ENCODE assay signal across 24 cellular contexts in the genomic region with DNA sequence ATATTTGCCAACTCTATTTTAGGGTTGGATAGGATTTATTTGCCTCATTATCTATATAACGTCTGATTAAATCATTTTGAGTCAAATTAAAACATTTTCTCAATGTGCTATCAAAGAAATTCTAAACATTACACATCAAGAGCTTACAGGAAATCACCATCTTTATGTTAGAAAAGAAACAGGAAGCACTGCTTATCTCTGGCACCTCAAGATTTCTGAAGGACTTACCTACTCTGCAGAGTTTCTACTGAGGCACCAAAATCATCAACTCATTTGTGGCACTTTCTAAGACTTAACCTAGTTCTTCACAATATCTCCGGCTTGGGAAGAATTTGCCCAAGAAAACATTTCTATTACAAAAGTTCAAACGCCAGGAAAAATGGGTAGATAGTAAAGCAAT.
DNase-seq lines count a peak whose midpoint lies in the region; ATAC-seq and TF ChIP-seq lines count a peak whose summit lies in the region.
"Had no signal": no experiment of that assay in that cellular context is flagged by ENCODE, and none has a peak within 500 bp of the region (broad histone marks: within the 10 kb centered on the region; RNA-seq: fewer than 3 reads in every experiment).

No MANE protein-coding gene starts in this region.

- no peak overlapping the region for H3K27ac ChIP-seq in CD4-positive, alpha-beta T cell (ENCODE audit: low read depth, low read length)
- H3K27ac ChIP-seq: colonic mucosa, SJCRH30, transverse colon had no signal

- CTCF ChIA-PET in activated CD4-positive, alpha-beta T cell treated with anti-CD3 and anti-CD28 coated beads for 36 hours (lab: Charles Lee), result no interaction called here
- CTCF ChIA-PET in CD4-positive, alpha-beta T cell (lab: Charles Lee), result interaction anchor here (0.6 kb wide), 1 partner anchor 959 kb away, joined by 3 read pairs; no protein-coding TSS in a partner anchor

- no peak for DNase-seq in activated CD4-positive, alpha-beta T cell treated with anti-CD3 and anti-CD28 coated beads for 36 hours
- no peak for DNase-seq in activated CD4-positive, alpha-beta T cell treated with anti-CD3 and anti-CD28 coated beads for 4 hours
- DNase-seq in CD4-positive, alpha-beta T cell, result no peak
- no peak for DNase-seq in T-helper 2 cell treated with Interferon-gamma antibody and Interleukin-4, amounts not matched to agents 5 μg/mL and 100 μg/mL, for 36 hours (ENCODE audit: low spot score)
- DNase-seq in activated naive CD8-positive, alpha-beta T cell treated with anti-CD3 and anti-CD28 coated beads, Interleukin-2, amount 50 U/mL, for 24 hours, result no peak
- DNase-seq in NCI-H1436 (lab: John Stamatoyannopoulos, UW), result no peak
- DNase-seq: 8988T; activated CD4-positive, CD25-positive, alpha-beta regulatory T cell; activated effector memory CD4-positive, alpha-beta T cell treated with anti-CD3 and anti-CD28 coated beads, Interleukin-2, amount 50 U/mL, for 16 hours; aorta; colonic mucosa; effector CD8-positive, alpha-beta T cell; erythroblast; head of caudate nucleus; NCI-H1092 treated with DMSO at 0.1 percent for 48 hours; NCI-H2029; right cardiac atrium; SJCRH30; stimulated activated CD4-positive, alpha-beta T cell treated with anti-CD3 and anti-CD28 coated beads, Interleukin-2, amount 100 ng/mL, for 24 hours; transverse colon had no signal

- POLR2A ChIA-PET in activated CD4-positive, alpha-beta T cell treated with anti-CD3 and anti-CD28 coated beads for 36 hours (lab: Charles Lee), result no interaction called here
- POLR2A ChIA-PET in CD4-positive, alpha-beta T cell (lab: Charles Lee), result interaction anchor here (1.0 kb wide), 2 partner anchors 22 to 25 kb away, joined by 4 to 5 read pairs; no protein-coding TSS in a partner anchor

- no peak for TF ChIP-seq CTCF in CD4-positive, alpha-beta T cell (IDR thresholded peaks at IDR 0.05)

- H3K36me3 Mint-ChIP-seq in activated CD4-positive, alpha-beta T cell treated with anti-CD3 and anti-CD28 coated beads for 36 hours (ENCODE audit: low read depth), result no peaks in the 10 kb centered on the region
- H3K36me3 Mint-ChIP-seq in CD4-positive, alpha-beta T cell (ENCODE audit: low read depth), result no peaks in the 10 kb centered on the region
- peaks cover 8% of the 10 kb centered on the region for H3K36me3 Mint-ChIP-seq in T-helper 2 cell treated with Interferon-gamma antibody and Interleukin-4, amounts not matched to agents 5 μg/mL and 100 μg/mL, for 36 hours (ENCODE audit: low read depth)
- H3K36me3 Mint-ChIP-seq in activated naive CD8-positive, alpha-beta T cell treated with anti-CD3 and anti-CD28 coated beads, Interleukin-2, amount 50 U/mL, for 24 hours (ENCODE audit: low read depth), result peaks cover 2% of the 10 kb centered on the region
- H3K36me3 Mint-ChIP-seq: CD14-positive monocyte had no signal

- H3K27ac Mint-ChIP-seq in activated CD4-positive, alpha-beta T cell treated with anti-CD3 and anti-CD28 coated beads for 36 hours, result peak overlapping the region; percentile 86
- peak overlapping the region; percentile 65 for H3K27ac Mint-ChIP-seq in CD4-positive, alpha-beta T cell
- peak overlapping the region; percentile 74 for H3K27ac Mint-ChIP-seq in T-helper 2 cell treated with Interferon-gamma antibody and Interleukin-4, amounts not matched to agents 5 μg/mL and 100 μg/mL, for 36 hours
- H3K27ac Mint-ChIP-seq in activated naive CD8-positive, alpha-beta T cell treated with anti-CD3 and anti-CD28 coated beads, Interleukin-2, amount 50 U/mL, for 24 hours, result peak overlapping the region; percentile 39
- H3K27ac Mint-ChIP-seq: CD14-positive monocyte, GM23338 had no signal

- no peaks in the 10 kb centered on the region for H3K9me3 ChIP-seq in CD4-positive, alpha-beta T cell (ENCODE audit: control insufficient read depth, low read length)
- H3K9me3 ChIP-seq: colonic mucosa, SJCRH30, transverse colon had no signal

- H3K9me3 Mint-ChIP-seq in activated CD4-positive, alpha-beta T cell treated with anti-CD3 and anti-CD28 coated beads for 36 hours (ENCODE audit: low read depth), result no peaks in the 10 kb centered on the region
- H3K9me3 Mint-ChIP-seq in CD4-positive, alpha-beta T cell, result no peaks in the 10 kb centered on the region
- peaks cover 17% of the 10 kb centered on the region for H3K9me3 Mint-ChIP-seq in T-helper 2 cell treated with Interferon-gamma antibody and Interleukin-4, amounts not matched to agents 5 μg/mL and 100 μg/mL, for 36 hours
- peaks cover 7% of the 10 kb centered on the region for H3K9me3 Mint-ChIP-seq in activated naive CD8-positive, alpha-beta T cell treated with anti-CD3 and anti-CD28 coated beads, Interleukin-2, amount 50 U/mL, for 24 hours
- H3K9me3 Mint-ChIP-seq: GM23338 had no signal

- H3K27me3 Mint-ChIP-seq in activated CD4-positive, alpha-beta T cell treated with anti-CD3 and anti-CD28 coated beads for 36 hours, result no peaks in the 10 kb centered on the region
- no peaks in the 10 kb centered on the region for H3K27me3 Mint-ChIP-seq in CD4-positive, alpha-beta T cell
- no peaks in the 10 kb centered on the region for H3K27me3 Mint-ChIP-seq in T-helper 2 cell treated with Interferon-gamma antibody and Interleukin-4, amounts not matched to agents 5 μg/mL and 100 μg/mL, for 36 hours (ENCODE audit: low read depth)
- no peaks in the 10 kb centered on the region for H3K27me3 Mint-ChIP-seq in activated naive CD8-positive, alpha-beta T cell treated with anti-CD3 and anti-CD28 coated beads, Interleukin-2, amount 50 U/mL, for 24 hours

- no peaks in the 10 kb centered on the region for H3K27me3 ChIP-seq in CD4-positive, alpha-beta T cell (ENCODE audit: control insufficient read depth, insufficient read depth, low read length)
- H3K27me3 ChIP-seq: colonic mucosa, SJCRH30, transverse colon had no signal

- intact Hi-C loops in activated CD4-positive, alpha-beta T cell treated with anti-CD3 and anti-CD28 coated beads for 36 hours (cut with DNase I, micrococcal nuclease), result loop anchor here (5.0 to 10.0 kb wide), 2 partner anchors 149 to 189 kb away; no protein-coding TSS in a partner anchor
- intact Hi-C loops in CD4-positive, alpha-beta T cell (cut with DNase I, micrococcal nuclease), result no loop called here

- peak; percentile 34 for ATAC-seq in activated CD4-positive, alpha-beta T cell treated with anti-CD3 and anti-CD28 coated beads for 36 hours
- peak; percentile 44 for ATAC-seq in CD4-positive, alpha-beta T cell (ENCODE audit: poor library complexity)
- ATAC-seq in activated naive CD8-positive, alpha-beta T cell treated with anti-CD3 and anti-CD28 coated beads, Interleukin-2, amount 50 U/mL, for 24 hours, result no peak
- ATAC-seq in HG02798 (IDR thresholded peaks at IDR 0.05; ENCODE audit: poor library complexity, unreplicated experiment) (no peak), HG02870 (IDR thresholded peaks at IDR 0.05; ENCODE audit: unreplicated experiment) (no peak)
- ATAC-seq: GM23338, right cardiac atrium had no signal

- no peak overlapping the region for H3K4me3 Mint-ChIP-seq in activated CD4-positive, alpha-beta T cell treated with anti-CD3 and anti-CD28 coated beads for 36 hours
- H3K4me3 Mint-ChIP-seq in CD4-positive, alpha-beta T cell, result peak overlapping the region; percentile 75
- H3K4me3 Mint-ChIP-seq in T-helper 2 cell treated with Interferon-gamma antibody and Interleukin-4, amounts not matched to agents 5 μg/mL and 100 μg/mL, for 36 hours, result peak overlapping the region; percentile 37
- H3K4me3 Mint-ChIP-seq in activated naive CD8-positive, alpha-beta T cell treated with anti-CD3 and anti-CD28 coated beads, Interleukin-2, amount 50 U/mL, for 24 hours, result no peak overlapping the region
- H3K4me3 Mint-ChIP-seq: CD14-positive monocyte, GM23338 had no signal

- peaks cover 42% of the 10 kb centered on the region for H3K4me1 Mint-ChIP-seq in activated CD4-positive, alpha-beta T cell treated with anti-CD3 and anti-CD28 coated beads for 36 hours
- H3K4me1 Mint-ChIP-seq in CD4-positive, alpha-beta T cell (ENCODE audit: low read depth), result peaks cover 48% of the 10 kb centered on the region
- H3K4me1 Mint-ChIP-seq in T-helper 2 cell treated with Interferon-gamma antibody and Interleukin-4, amounts not matched to agents 5 μg/mL and 100 μg/mL, for 36 hours (ENCODE audit: low read depth), result peaks cover 23% of the 10 kb centered on the region
- peaks cover 56% of the 10 kb centered on the region for H3K4me1 Mint-ChIP-seq in activated naive CD8-positive, alpha-beta T cell treated with anti-CD3 and anti-CD28 coated beads, Interleukin-2, amount 50 U/mL, for 24 hours
- H3K4me1 Mint-ChIP-seq: CD14-positive monocyte had no signal

Comparison
In these comparisons a context has a peak if more than half of its experiments do, and no peak if none do; other contexts are left out.
1. ATAC-seq: peak in activated CD4-positive, alpha-beta T cell treated with anti-CD3 and anti-CD28 coated beads for 36 hours (single experiment) and CD4-positive, alpha-beta T cell (single experiment); none in activated naive CD8-positive, alpha-beta T cell treated with anti-CD3 and anti-CD28 coated beads, Interleukin-2, amount 50 U/mL, for 24 hours (single experiment), HG02798 (single experiment) and HG02870 (single experiment).
2. H3K4me3 Mint-ChIP-seq: peak in CD4-positive, alpha-beta T cell (single experiment) and T-helper 2 cell treated with Interferon-gamma antibody and Interleukin-4, amounts not matched to agents 5 μg/mL and 100 μg/mL, for 36 hours (single experiment); none in activated CD4-positive, alpha-beta T cell treated with anti-CD3 and anti-CD28 coated beads for 36 hours (single experiment) and activated naive CD8-positive, alpha-beta T cell treated with anti-CD3 and anti-CD28 coated beads, Interleukin-2, amount 50 U/mL, for 24 hours (single experiment).
3. intact Hi-C loops: an anchor here in activated CD4-positive, alpha-beta T cell treated with anti-CD3 and anti-CD28 coated beads for 36 hours (5.0 to 10.0 kb wide); none called in CD4-positive, alpha-beta T cell.
4. Peak in every context shown above with its lines, with median percentiles within 50 percentile points of each other: H3K27ac Mint-ChIP-seq.